Comparison of ENCODE assay signal across 24 cellular contexts in genomic region chr4:69818060-69818639, GRCh38. TPM values are rescaled to one million over a fixed set of nuclear protein-coding genes. Genes with fewer than 3 reads are reported as not detected.
"Had no signal": no experiment of that assay in that cellular context is flagged by ENCODE, and none has a peak within 500 bp of the region (broad histone marks: within the 10 kb centered on the region; RNA-seq: fewer than 3 reads in every experiment).

No MANE protein-coding gene starts in this region.

- ATAC-seq: effector memory CD8-positive, alpha-beta T cell; gastroesophageal sphincter; left cardiac atrium; natural killer cell; right cardiac atrium had no signal

- H3K4me3 Mint-ChIP-seq: activated CD4-positive, alpha-beta memory T cell treated with anti-CD3 and anti-CD28 coated beads, Interleukin-2, amount 10 ng/mL, durations not matched to agents 7 days and 5 days; activated CD4-positive, alpha-beta T cell treated with anti-CD3 and anti-CD28 coated beads, Interleukin-2, amount 10 ng/mL, durations not matched to agents 7 days and 5 days; activated T-cell treated with anti-CD3 and anti-CD28 coated beads, Interleukin-2, amount 50 U/mL, for 24 hours; effector memory CD8-positive, alpha-beta T cell; natural killer cell; T-helper 1 cell treated with Interleukin-12 subunit alpha and Interleukin-12 subunit beta and Interleukin-4 antibody, amounts not matched to agents 30 μg/mL and 1 μg/mL, for 36 hours had no signal

- H3K36me3 Mint-ChIP-seq: natural killer cell had no signal

- H3K27ac Mint-ChIP-seq: activated CD4-positive, alpha-beta memory T cell treated with anti-CD3 and anti-CD28 coated beads, Interleukin-2, amount 10 ng/mL, durations not matched to agents 7 days and 5 days; activated CD4-positive, alpha-beta T cell treated with anti-CD3 and anti-CD28 coated beads, Interleukin-2, amount 10 ng/mL, durations not matched to agents 7 days and 5 days; activated T-cell treated with anti-CD3 and anti-CD28 coated beads, Interleukin-2, amount 50 U/mL, for 24 hours; effector memory CD8-positive, alpha-beta T cell; natural killer cell; T-helper 1 cell treated with Interleukin-12 subunit alpha and Interleukin-12 subunit beta and Interleukin-4 antibody, amounts not matched to agents 30 μg/mL and 1 μg/mL, for 36 hours had no signal

- DNase-seq: activated CD4-positive, alpha-beta memory T cell treated with anti-CD3 and anti-CD28 coated beads, Interleukin-2, amount 10 ng/mL, durations not matched to agents 7 days and 5 days; activated CD4-positive, alpha-beta T cell treated with anti-CD3 and anti-CD28 coated beads, Interleukin-2, amount 10 ng/mL, durations not matched to agents 7 days and 5 days; activated CD4-positive, CD25-positive, alpha-beta regulatory T cell treated with anti-CD3 and anti-CD28 coated beads, Interleukin-2, amount 50 U/mL, for 72 hours; activated CD8-positive, alpha-beta memory T cell treated with anti-CD3 and anti-CD28 coated beads, Interleukin-2, amount 50 U/mL, for 48 hours; activated gamma-delta T cell; activated naive CD4-positive, alpha-beta T cell treated with anti-CD3 and anti-CD28 coated beads, Interleukin-2, amount 50 U/mL, for 16 hours; activated T-cell treated with anti-CD3 and anti-CD28 coated beads, Interleukin-2, amount 50 U/mL, for 24 hours; amygdala; caudate nucleus; cortex of kidney; effector memory CD8-positive, alpha-beta T cell; hippocampal formation; left cardiac atrium; natural killer cell; right cardiac atrium; spleen; stimulated activated naive CD4-positive, alpha-beta T cell treated with Interleukin-2 at 50 U/mL for 16 hours; T-helper 9 cell; testis; transverse colon had no signal

- H3K4me1 Mint-ChIP-seq: activated CD4-positive, alpha-beta memory T cell treated with anti-CD3 and anti-CD28 coated beads, Interleukin-2, amount 10 ng/mL, durations not matched to agents 7 days and 5 days; activated CD4-positive, alpha-beta T cell treated with anti-CD3 and anti-CD28 coated beads, Interleukin-2, amount 10 ng/mL, durations not matched to agents 7 days and 5 days had no signal

- H3K4me3 ChIP-seq: gastroesophageal sphincter, spleen, testis, transverse colon had no signal

- H3K27me3 Mint-ChIP-seq: activated CD4-positive, alpha-beta memory T cell treated with anti-CD3 and anti-CD28 coated beads, Interleukin-2, amount 10 ng/mL, durations not matched to agents 7 days and 5 days; activated CD4-positive, alpha-beta T cell treated with anti-CD3 and anti-CD28 coated beads, Interleukin-2, amount 10 ng/mL, durations not matched to agents 7 days and 5 days; activated T-cell treated with anti-CD3 and anti-CD28 coated beads, Interleukin-2, amount 50 U/mL, for 24 hours; effector memory CD8-positive, alpha-beta T cell had no signal

- H3K9me3 Mint-ChIP-seq: activated CD4-positive, alpha-beta memory T cell treated with anti-CD3 and anti-CD28 coated beads, Interleukin-2, amount 10 ng/mL, durations not matched to agents 7 days and 5 days; activated CD4-positive, alpha-beta T cell treated with anti-CD3 and anti-CD28 coated beads, Interleukin-2, amount 10 ng/mL, durations not matched to agents 7 days and 5 days; activated T-cell treated with anti-CD3 and anti-CD28 coated beads, Interleukin-2, amount 50 U/mL, for 24 hours; natural killer cell; T-helper 1 cell treated with Interleukin-12 subunit alpha and Interleukin-12 subunit beta and Interleukin-4 antibody, amounts not matched to agents 30 μg/mL and 1 μg/mL, for 36 hours had no signal

RNA-seq across cellular contexts. Expression of gene SULT1E1, which starts 41.8 kb away (rescaled TPM):
- total RNA-seq: activated CD4-positive, alpha-beta memory T cell treated with anti-CD3 and anti-CD28 coated beads, Interleukin-2, amount 10 ng/mL, durations not matched to agents 7 days and 5 days; activated CD4-positive, alpha-beta T cell treated with anti-CD3 and anti-CD28 coated beads, Interleukin-2, amount 10 ng/mL, durations not matched to agents 7 days and 5 days; fibroblast of lung; gastroesophageal sphincter; left cardiac atrium; natural killer cell; osteoblast; right cardiac atrium; spleen; testis had no signal

RNA-seq across cellular contexts. Expression of gene SULT1B1, which starts 57.7 kb away (rescaled TPM):
- total RNA-seq: fibroblast of lung, osteoblast had no signal
